Comparison of ENCODE assay signal across 1 cellular context in genomic region chr3:159982442-159982841, GRCh38.
TF ChIP-seq lines count a peak whose summit lies in the region.

No MANE protein-coding gene starts in this region.

TF ChIP-seq in WTC11, 78 proteins besides CTCF, POLR2A, EP300 and RAD21 (continued from another document):
- TF ChIP-seq ZNF532 (CRISPR knock-in tag; IDR thresholded peaks at IDR 0.05; ENCODE audit: borderline replicate concordance) (no peak), MLX (CRISPR knock-in tag; IDR thresholded peaks at IDR 0.05) (no peak), CREB1 (CRISPR knock-in tag; IDR thresholded peaks at IDR 0.05) (no peak), ETV6 (CRISPR knock-in tag; IDR thresholded peaks at IDR 0.05) (no peak), ZNF121 (CRISPR knock-in tag; IDR thresholded peaks at IDR 0.05) (no peak), ZNF219 (CRISPR knock-in tag; IDR thresholded peaks at IDR 0.05; ENCODE audit: borderline replicate concordance) (no peak), E2F1 (CRISPR knock-in tag; IDR thresholded peaks at IDR 0.05) (no peak), ZNF317 (CRISPR knock-in tag; IDR thresholded peaks at IDR 0.05; ENCODE audit: borderline replicate concordance, low read depth) (no peak), ARID4B (CRISPR knock-in tag; IDR thresholded peaks at IDR 0.05; ENCODE audit: borderline replicate concordance) (no peak), OVOL2 (CRISPR knock-in tag; IDR thresholded peaks at IDR 0.05; ENCODE audit: borderline replicate concordance) (no peak), GABPB1 (CRISPR knock-in tag; IDR thresholded peaks at IDR 0.05) (no peak), RORB (CRISPR knock-in tag; IDR thresholded peaks at IDR 0.05) (no peak), ZBTB21 (CRISPR knock-in tag; IDR thresholded peaks at IDR 0.05; ENCODE audit: borderline replicate concordance) (no peak)
- TF ChIP-seq, protein P1, sequence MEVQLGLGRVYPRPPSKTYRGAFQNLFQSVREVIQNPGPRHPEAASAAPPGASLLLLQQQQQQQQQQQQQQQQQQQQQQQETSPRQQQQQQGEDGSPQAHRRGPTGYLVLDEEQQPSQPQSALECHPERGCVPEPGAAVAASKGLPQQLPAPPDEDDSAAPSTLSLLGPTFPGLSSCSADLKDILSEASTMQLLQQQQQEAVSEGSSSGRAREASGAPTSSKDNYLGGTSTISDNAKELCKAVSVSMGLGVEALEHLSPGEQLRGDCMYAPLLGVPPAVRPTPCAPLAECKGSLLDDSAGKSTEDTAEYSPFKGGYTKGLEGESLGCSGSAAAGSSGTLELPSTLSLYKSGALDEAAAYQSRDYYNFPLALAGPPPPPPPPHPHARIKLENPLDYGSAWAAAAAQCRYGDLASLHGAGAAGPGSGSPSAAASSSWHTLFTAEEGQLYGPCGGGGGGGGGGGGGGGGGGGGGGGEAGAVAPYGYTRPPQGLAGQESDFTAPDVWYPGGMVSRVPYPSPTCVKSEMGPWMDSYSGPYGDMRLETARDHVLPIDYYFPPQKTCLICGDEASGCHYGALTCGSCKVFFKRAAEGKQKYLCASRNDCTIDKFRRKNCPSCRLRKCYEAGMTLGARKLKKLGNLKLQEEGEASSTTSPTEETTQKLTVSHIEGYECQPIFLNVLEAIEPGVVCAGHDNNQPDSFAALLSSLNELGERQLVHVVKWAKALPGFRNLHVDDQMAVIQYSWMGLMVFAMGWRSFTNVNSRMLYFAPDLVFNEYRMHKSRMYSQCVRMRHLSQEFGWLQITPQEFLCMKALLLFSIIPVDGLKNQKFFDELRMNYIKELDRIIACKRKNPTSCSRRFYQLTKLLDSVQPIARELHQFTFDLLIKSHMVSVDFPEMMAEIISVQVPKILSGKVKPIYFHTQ (CRISPR knock-in tag; IDR thresholded peaks at IDR 0.05), result no peak
